36 cellular contexts compared by ENCODE assay signal in the genomic region with DNA sequence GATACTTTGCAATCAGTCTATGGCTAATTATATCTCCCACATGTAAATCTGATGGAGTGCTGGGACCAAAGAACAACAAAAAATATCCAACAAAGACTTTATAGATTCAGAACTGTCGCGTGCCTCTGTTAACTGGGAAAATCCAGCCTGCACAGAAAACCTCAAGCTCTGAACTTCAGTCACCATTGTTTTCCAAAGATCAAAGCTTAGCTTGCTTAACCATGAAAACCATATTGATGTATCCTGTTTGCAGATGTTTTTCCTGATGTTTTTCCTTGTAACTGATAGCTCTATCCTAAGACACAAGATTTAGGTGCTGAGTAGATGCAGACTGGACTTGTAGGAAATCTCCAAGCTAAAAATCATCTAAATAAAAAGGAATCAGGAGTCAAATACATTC.
"Had no signal": no experiment of that assay in that cellular context is flagged by ENCODE, and none has a peak within 500 bp of the region (broad histone marks: within the 10 kb centered on the region; RNA-seq: fewer than 3 reads in every experiment).

No MANE protein-coding gene starts in this region.

- H3K4me3 Mint-ChIP-seq: activated CD4-positive, alpha-beta memory T cell treated with anti-CD3 and anti-CD28 coated beads, Interleukin-2, amount 10 ng/mL, durations not matched to agents 7 days and 5 days; activated CD8-positive, alpha-beta memory T cell treated with anti-CD3 and anti-CD28 coated beads, Interleukin-2, amount 10 ng/mL, durations not matched to agents 7 days and 5 days; activated naive CD4-positive, alpha-beta T cell treated with anti-CD3 and anti-CD28 coated beads, Interleukin-2, amount 10 ng/mL, durations not matched to agents 7 days and 5 days; activated naive CD8-positive, alpha-beta T cell; activated naive CD8-positive, alpha-beta T cell treated with anti-CD3 and anti-CD28 coated beads, Interleukin-2, amount 50 U/mL, for 24 hours had no signal

- H3K4me1 Mint-ChIP-seq: activated CD4-positive, alpha-beta memory T cell treated with anti-CD3 and anti-CD28 coated beads, Interleukin-2, amount 10 ng/mL, durations not matched to agents 7 days and 5 days; activated CD8-positive, alpha-beta memory T cell treated with anti-CD3 and anti-CD28 coated beads, Interleukin-2, amount 10 ng/mL, durations not matched to agents 7 days and 5 days; activated naive CD4-positive, alpha-beta T cell treated with anti-CD3 and anti-CD28 coated beads, Interleukin-2, amount 10 ng/mL, durations not matched to agents 7 days and 5 days; activated naive CD8-positive, alpha-beta T cell treated with anti-CD3 and anti-CD28 coated beads, Interleukin-2, amount 50 U/mL, for 24 hours had no signal

- H3K36me3 Mint-ChIP-seq: activated CD8-positive, alpha-beta memory T cell treated with anti-CD3 and anti-CD28 coated beads, Interleukin-2, amount 10 ng/mL, durations not matched to agents 7 days and 5 days; activated naive CD4-positive, alpha-beta T cell treated with anti-CD3 and anti-CD28 coated beads, Interleukin-2, amount 10 ng/mL, durations not matched to agents 7 days and 5 days; activated naive CD8-positive, alpha-beta T cell had no signal

- H3K27ac ChIP-seq: brain microvascular endothelial cell, KMS-11, PC-9, RWPE1, WERI-Rb-1 had no signal

- ATAC-seq: activated CD8-positive, alpha-beta memory T cell treated with anti-CD3 and anti-CD28 coated beads, Interleukin-2, amount 10 ng/mL, durations not matched to agents 7 days and 5 days; activated naive CD8-positive, alpha-beta T cell treated with anti-CD3 and anti-CD28 coated beads, Interleukin-2, amount 50 U/mL, for 24 hours; Right ventricle myocardium inferior had no signal

- H3K4me2 ChIP-seq: KMS-11, PC-9 had no signal

- H3K36me3 ChIP-seq: brain microvascular endothelial cell, WERI-Rb-1 had no signal

- H3K9ac ChIP-seq: KMS-11 had no signal

- H3K4me3 ChIP-seq: PC-9 had no signal

- DNase-seq: activated CD4-positive, alpha-beta memory T cell treated with anti-CD3 and anti-CD28 coated beads, Interleukin-2, amount 10 ng/mL, durations not matched to agents 7 days and 5 days; activated CD4-positive, alpha-beta T cell treated with anti-CD3 and anti-CD28 coated beads for 1 hour; activated CD4-positive, alpha-beta T cell treated with anti-CD3 and anti-CD28 coated beads for 48 hours; activated CD4-positive, CD25-positive, alpha-beta regulatory T cell; activated CD8-positive, alpha-beta memory T cell treated with anti-CD3 and anti-CD28 coated beads for 24 hours; activated CD8-positive, alpha-beta memory T cell treated with anti-CD3 and anti-CD28 coated beads, Interleukin-2, amount 10 ng/mL, durations not matched to agents 7 days and 5 days; activated CD8-positive, alpha-beta memory T cell treated with anti-CD3 and anti-CD28 coated beads, Interleukin-2, amount 50 U/mL, for 48 hours; activated effector memory CD4-positive, alpha-beta T cell treated with Interleukin-2 at 50 U/mL for 16 hours; activated naive CD4-positive, alpha-beta T cell treated with anti-CD3 and anti-CD28 coated beads, Interleukin-2, amount 10 ng/mL, durations not matched to agents 7 days and 5 days; activated naive CD8-positive, alpha-beta T cell treated with anti-CD3 and anti-CD28 coated beads, Interleukin-2, amount 50 U/mL, for 24 hours; activated T-cell treated with anti-CD3 and anti-CD28 coated beads, Interleukin-2, amount 50 U/mL, for 48 hours; anterior cingulate cortex; brain microvascular endothelial cell; central memory CD4-positive, alpha-beta T cell; MM.1S; MV-4-11; NCI-H1092; NCI-H1417; NCI-H146; NCI-H187; NCI-H2029 treated with DMSO at 0.1 percent for 48 hours; NCI-H2107; NCI-H2171; NCI-H510A; NCI-H526; NCI-H748 treated with DMSO at 0.1 percent for 48 hours; NK-92 treated with Interleukin-12 subunit alpha and Interleukin-12 subunit beta, amount 100 ng/mL, for 24 hours; PC-9; T-helper 1 cell; T-helper 2 cell; T-helper 9 cell; WERI-Rb-1 had no signal

- H3K27ac Mint-ChIP-seq: activated CD4-positive, alpha-beta memory T cell treated with anti-CD3 and anti-CD28 coated beads, Interleukin-2, amount 10 ng/mL, durations not matched to agents 7 days and 5 days; activated CD8-positive, alpha-beta memory T cell treated with anti-CD3 and anti-CD28 coated beads, Interleukin-2, amount 10 ng/mL, durations not matched to agents 7 days and 5 days; activated naive CD4-positive, alpha-beta T cell treated with anti-CD3 and anti-CD28 coated beads, Interleukin-2, amount 10 ng/mL, durations not matched to agents 7 days and 5 days; activated naive CD8-positive, alpha-beta T cell; activated naive CD8-positive, alpha-beta T cell treated with anti-CD3 and anti-CD28 coated beads, Interleukin-2, amount 50 U/mL, for 24 hours had no signal

- H3K9me3 Mint-ChIP-seq: activated naive CD4-positive, alpha-beta T cell treated with anti-CD3 and anti-CD28 coated beads, Interleukin-2, amount 10 ng/mL, durations not matched to agents 7 days and 5 days; activated naive CD8-positive, alpha-beta T cell treated with anti-CD3 and anti-CD28 coated beads, Interleukin-2, amount 50 U/mL, for 24 hours had no signal

- H3K27me3 ChIP-seq: brain microvascular endothelial cell had no signal

- H2AFZ ChIP-seq: PC-9 had no signal
